ENCODE assay signal across 8 cellular contexts in genomic region chr7:23468721-23469149, GRCh38. TPM values are rescaled to one million over a fixed set of nuclear protein-coding genes. Genes with fewer than 3 reads are reported as not detected.
DNase-seq lines count a peak whose midpoint lies in the region; FAIRE-seq and TF ChIP-seq lines count a peak whose summit lies in the region.

No MANE protein-coding gene starts in this region.

- H3K27ac ChIP-seq in kidney (ENCODE audit: low read depth in 2 of 2, low read length in 2 of 2) = no peak overlapping the region
- H3K27ac ChIP-seq in urinary bladder (ENCODE audit: low read depth) = no peak overlapping the region

- no peak for TF ChIP-seq CTCF in Calu3 (IDR thresholded peaks at IDR 0.05; ENCODE audit: unreplicated experiment)
- TF ChIP-seq CTCF in kidney (IDR thresholded peaks at IDR 0.05; ENCODE audit: borderline replicate concordance, extremely low read depth, insufficient read depth) = no peak

- no peaks in the 10 kb centered on the region for H3K9me3 Mint-ChIP-seq in Calu3 (ENCODE audit: low read depth, unreplicated experiment)
- H3K9me3 Mint-ChIP-seq in activated naive CD4-positive, alpha-beta T cell treated with anti-CD3 and anti-CD28 coated beads, Interleukin-2, amount 50 U/mL, for 24 hours = peaks cover 10% of the 10 kb centered on the region

- H3K4me1 ChIP-seq in kidney (ENCODE audit: control insufficient read depth in 1 of 2, insufficient read depth in 1 of 2, low read depth in 1 of 2, low read length in 2 of 2) = peaks cover 0 to 2% of the 10 kb centered on the region in 2 donors
- peaks cover 4% of the 10 kb centered on the region for H3K4me1 ChIP-seq in urinary bladder (ENCODE audit: insufficient read depth)

- H3K4me3 Mint-ChIP-seq in Calu3 (ENCODE audit: low read depth, unreplicated experiment) = peak overlapping the region; percentile 86
- peak overlapping the region; percentile 66 for H3K4me3 Mint-ChIP-seq in activated naive CD4-positive, alpha-beta T cell treated with anti-CD3 and anti-CD28 coated beads, Interleukin-2, amount 50 U/mL, for 24 hours

- H3K27me3 Mint-ChIP-seq in Calu3 (ENCODE audit: unreplicated experiment) = no peaks in the 10 kb centered on the region
- H3K27me3 Mint-ChIP-seq in activated naive CD4-positive, alpha-beta T cell treated with anti-CD3 and anti-CD28 coated beads, Interleukin-2, amount 50 U/mL, for 24 hours = peaks cover 62% of the 10 kb centered on the region

- BruUV-seq in Calu3 (replicated peaks; lab: Mats Ljungman, UMichigan) = no TSS peak

- H3K36me3 ChIP-seq in kidney (ENCODE audit: control insufficient read depth in 1 of 2, insufficient read depth in 2 of 2, low read length in 2 of 2) (no peaks in the 10 kb centered on the region), urinary bladder (ENCODE audit: insufficient read depth) (no peaks in the 10 kb centered on the region)

- DNase-seq in Calu3 (peak; percentile 42), HuH-7 (ENCODE audit: low spot score) (peak; percentile 28), kidney (peak; percentile 77), kidney tubule cell (ENCODE audit: low spot score) (no peak), kidney glomerular epithelial cell (lab: John Stamatoyannopoulos, UW) (no peak), UCSD-AML1 (lab: John Stamatoyannopoulos, UW; ENCODE audit: unreplicated experiment) (no peak)

- FAIRE-seq in kidney (lab: Jason Lieb, UNC) = no peak

- WGBS in urinary bladder = 5% methylated on average over 29 of the region's 29 CpGs

- CTCF ChIA-PET in Calu3 (lab: Charles Lee) = no interaction called here

- H3K27ac Mint-ChIP-seq in Calu3 (ENCODE audit: unreplicated experiment) = peak overlapping the region; percentile 80
- H3K27ac Mint-ChIP-seq in activated naive CD4-positive, alpha-beta T cell treated with anti-CD3 and anti-CD28 coated beads, Interleukin-2, amount 50 U/mL, for 24 hours = peak overlapping the region; percentile 59

- H3K9ac ChIP-seq in kidney (ENCODE audit: low read length in 2 of 2) = no peak overlapping the region

- H3K9me3 ChIP-seq in kidney (ENCODE audit: control insufficient read depth in 1 of 2, low read length in 2 of 2) = no peaks in the 10 kb centered on the region

- intact Hi-C loops in Calu3 (cut with micrococcal nuclease; ENCODE audit: unreplicated experiment) = no loop called here
- intact Hi-C loops in kidney (cut with DNase I) = no loop called here

- H3K4me3 ChIP-seq in kidney (ENCODE audit: low read length in 2 of 2) (no peak overlapping the region), urinary bladder (ENCODE audit: low read depth, low read length) (peak overlapping the region; percentile 41)

- H3K4me1 Mint-ChIP-seq in Calu3 (ENCODE audit: low read depth, unreplicated experiment) = peaks cover 36% of the 10 kb centered on the region
- H3K4me1 Mint-ChIP-seq in activated naive CD4-positive, alpha-beta T cell treated with anti-CD3 and anti-CD28 coated beads, Interleukin-2, amount 50 U/mL, for 24 hours = peaks cover 36% of the 10 kb centered on the region

- peaks cover 79% of the 10 kb centered on the region for H3K36me3 Mint-ChIP-seq in Calu3 (ENCODE audit: insufficient read depth, unreplicated experiment)
- H3K36me3 Mint-ChIP-seq in activated naive CD4-positive, alpha-beta T cell treated with anti-CD3 and anti-CD28 coated beads, Interleukin-2, amount 50 U/mL, for 24 hours = peaks cover 2% of the 10 kb centered on the region

RNA-seq across cellular contexts. Expression of gene IGF2BP3, which starts 1.6 kb away (rescaled TPM):
- total RNA-seq in Calu3 (2022) (111 and 114 TPM in 2 replicates), kidney (0.85 TPM), urinary bladder (65.7 TPM)
- polyA plus RNA-seq in kidney (ENCODE audit: insufficient read depth, low read depth, low replicate concordance) (not detected), urinary bladder (0.27 TPM)

Comparison
In these comparisons a context has a peak if more than half of its experiments do, and no peak if none do; other contexts are left out.
1. DNase-seq: peak in Calu3 (single experiment), HuH-7 (single experiment) and kidney (single experiment); none in kidney tubule cell (single experiment), kidney glomerular epithelial cell (single experiment) and UCSD-AML1 (single experiment).
2. RNA of gene IGF2BP3, which starts 1.6 kb away (total RNA-seq): 111 to 114 TPM in Calu3 and 65.7 TPM in urinary bladder (single experiment); 0.85 TPM in kidney (single experiment); every median in the first group is over 10 times any median in the second.